18 cellular contexts compared by ENCODE assay signal in genomic region chr21:15022608-15023261, GRCh38. TPM values are rescaled to one million over a fixed set of nuclear protein-coding genes. Genes with fewer than 3 reads are reported as not detected.
DNase-seq lines count a peak whose midpoint lies in the region; ATAC-seq and TF ChIP-seq lines count a peak whose summit lies in the region.
"Had no signal": no experiment of that assay in that cellular context is flagged by ENCODE, and none has a peak within 500 bp of the region (broad histone marks: within the 10 kb centered on the region; RNA-seq: fewer than 3 reads in every experiment).

No MANE protein-coding gene starts in this region.

- H3K36me3 ChIP-seq in naive thymus-derived CD4-positive, alpha-beta T cell (ENCODE audit: control insufficient read depth in 2 of 3, insufficient read depth in 3 of 3, low read length in 3 of 3): no peaks in the 10 kb centered on the region
- H3K36me3 ChIP-seq in thyroid gland: no peaks in the 10 kb centered on the region

- no peaks in the 10 kb centered on the region for H3K4me1 ChIP-seq in naive thymus-derived CD4-positive, alpha-beta T cell (ENCODE audit: control insufficient read depth in 2 of 2, insufficient read depth in 2 of 2, low read length in 2 of 2)
- H3K4me1 ChIP-seq in thyroid gland: no peaks in the 10 kb centered on the region

- no peak overlapping the region for H3K4me3 ChIP-seq in AG09309 (ENCODE audit: control insufficient read depth, low read depth, low read length)
- no peak overlapping the region for H3K4me3 ChIP-seq in epithelial cell of esophagus (ENCODE audit: low read length)
- no peak overlapping the region for H3K4me3 ChIP-seq in naive thymus-derived CD4-positive, alpha-beta T cell (ENCODE audit: low read length)
- H3K4me3 ChIP-seq in thyroid gland (replicated peaks in 1 of 3): no peak overlapping the region

- no peak for TF ChIP-seq POLR2A in thyroid gland (IDR thresholded peaks at IDR 0.05)

- no peak for DNase-seq in AG09309 (ENCODE audit: low read depth)
- peak; percentile 55 for DNase-seq in HCEC 1CT
- DNase-seq in epithelial cell of esophagus (ENCODE audit: low read depth): peak; percentile 21
- no peak for DNase-seq in naive thymus-derived CD4-positive, alpha-beta T cell
- no peak for DNase-seq in activated T-helper 2 cell treated with anti-CD3 and anti-CD28 coated beads, Interferon-gamma antibody, Interleukin-2, Interleukin-4, amounts not matched to agents 10 μg/mL and 5 μg/mL and 100 μg/mL, durations not matched to agents 14 hours and 24 hours and 36 hours (ENCODE audit: low spot score)
- DNase-seq in activated CD4-positive, alpha-beta T cell treated with anti-CD3 and anti-CD28 coated beads, Interleukin-2, amount 50 U/mL, for 1 hour: no peak
- no peak for DNase-seq in thyroid gland
- no peak for DNase-seq in NCI-H526 (lab: John Stamatoyannopoulos, UW)
- DNase-seq: AML-193; Caco-2; CD4-positive, CD25-positive, alpha-beta regulatory T cell; H9; KG1; NCI-H1436; NCI-H2029; NCI-H2171; NCI-H510A had no signal

- no peaks in the 10 kb centered on the region for H3K9me3 ChIP-seq in naive thymus-derived CD4-positive, alpha-beta T cell (ENCODE audit: control insufficient read depth in 2 of 3, low read length in 3 of 3)
- H3K9me3 ChIP-seq in thyroid gland: no peaks in the 10 kb centered on the region
- H3K9me3 ChIP-seq: Caco-2 had no signal

- no peak overlapping the region for H3K4me3 Mint-ChIP-seq in naive thymus-derived CD4-positive, alpha-beta T cell
- no peak overlapping the region for H3K4me3 Mint-ChIP-seq in activated T-helper 2 cell treated with anti-CD3 and anti-CD28 coated beads, Interferon-gamma antibody, Interleukin-2, Interleukin-4, amounts not matched to agents 10 μg/mL and 5 μg/mL and 100 μg/mL, durations not matched to agents 14 hours and 24 hours and 36 hours (ENCODE audit: low read depth)
- H3K4me3 Mint-ChIP-seq: CD4-positive, CD25-positive, alpha-beta regulatory T cell; H9 had no signal

- no peaks in the 10 kb centered on the region for H3K27me3 Mint-ChIP-seq in naive thymus-derived CD4-positive, alpha-beta T cell
- no peaks in the 10 kb centered on the region for H3K27me3 Mint-ChIP-seq in activated T-helper 2 cell treated with anti-CD3 and anti-CD28 coated beads, Interferon-gamma antibody, Interleukin-2, Interleukin-4, amounts not matched to agents 10 μg/mL and 5 μg/mL and 100 μg/mL, durations not matched to agents 14 hours and 24 hours and 36 hours (ENCODE audit: low read depth)

- peaks cover 5 to 41% (median 16%) of the 10 kb centered on the region in 5 donors for H3K36me3 Mint-ChIP-seq in naive thymus-derived CD4-positive, alpha-beta T cell
- no peaks in the 10 kb centered on the region for H3K36me3 Mint-ChIP-seq in activated T-helper 2 cell treated with anti-CD3 and anti-CD28 coated beads, Interferon-gamma antibody, Interleukin-2, Interleukin-4, amounts not matched to agents 10 μg/mL and 5 μg/mL and 100 μg/mL, durations not matched to agents 14 hours and 24 hours and 36 hours (ENCODE audit: low read depth)

- H3K27ac ChIP-seq in naive thymus-derived CD4-positive, alpha-beta T cell (ENCODE audit: low read depth, low read length): no peak overlapping the region
- H3K27ac ChIP-seq in thyroid gland: no peak overlapping the region

- H3K9me3 Mint-ChIP-seq in naive thymus-derived CD4-positive, alpha-beta T cell: peaks cover 0 to 6% (median 0%) of the 10 kb centered on the region in 11 donors
- no peaks in the 10 kb centered on the region for H3K9me3 Mint-ChIP-seq in activated T-helper 2 cell treated with anti-CD3 and anti-CD28 coated beads, Interferon-gamma antibody, Interleukin-2, Interleukin-4, amounts not matched to agents 10 μg/mL and 5 μg/mL and 100 μg/mL, durations not matched to agents 14 hours and 24 hours and 36 hours
- H3K9me3 Mint-ChIP-seq: H9 had no signal

- TF ChIP-seq CTCF in AG09309 (IDR thresholded peaks at IDR 0.05; ENCODE audit: control insufficient read depth, insufficient read depth, low read depth, low read length, missing control alignments) (peak; percentile 22), epithelial cell of esophagus (IDR thresholded peaks at IDR 0.05; ENCODE audit: insufficient read depth, low read depth, low read length, missing control alignments) (no peak), thyroid gland (IDR thresholded peaks at IDR 0.05) (no peak)

- H3K27me3 ChIP-seq in naive thymus-derived CD4-positive, alpha-beta T cell (ENCODE audit: control insufficient read depth in 2 of 2, insufficient read depth in 2 of 2, low read length in 2 of 2): no peaks in the 10 kb centered on the region
- no peaks in the 10 kb centered on the region for H3K27me3 ChIP-seq in thyroid gland

- WGBS in thyroid gland, 2 donors: 91 to 93% methylated on average over 6 of the region's 6 CpGs

- H3K27ac Mint-ChIP-seq in naive thymus-derived CD4-positive, alpha-beta T cell: no peak overlapping the region
- no peak overlapping the region for H3K27ac Mint-ChIP-seq in activated T-helper 2 cell treated with anti-CD3 and anti-CD28 coated beads, Interferon-gamma antibody, Interleukin-2, Interleukin-4, amounts not matched to agents 10 μg/mL and 5 μg/mL and 100 μg/mL, durations not matched to agents 14 hours and 24 hours and 36 hours
- H3K27ac Mint-ChIP-seq: CD4-positive, CD25-positive, alpha-beta regulatory T cell; H9 had no signal

- CTCF ChIA-PET in naive thymus-derived CD4-positive, alpha-beta T cell (lab: Charles Lee): no interaction called here

- ATAC-seq in naive thymus-derived CD4-positive, alpha-beta T cell: peak; percentile 10
- ATAC-seq: Panc1 had no signal

- H3K4me1 Mint-ChIP-seq in naive thymus-derived CD4-positive, alpha-beta T cell: peaks cover 11 to 69% (median 60%) of the 10 kb centered on the region in 7 donors
- H3K4me1 Mint-ChIP-seq in activated T-helper 2 cell treated with anti-CD3 and anti-CD28 coated beads, Interferon-gamma antibody, Interleukin-2, Interleukin-4, amounts not matched to agents 10 μg/mL and 5 μg/mL and 100 μg/mL, durations not matched to agents 14 hours and 24 hours and 36 hours (ENCODE audit: low read depth): peaks cover 7% of the 10 kb centered on the region
- H3K4me1 Mint-ChIP-seq: H9 had no signal

- intact Hi-C loops in naive thymus-derived CD4-positive, alpha-beta T cell (cut with micrococcal nuclease): no loop called here
- intact Hi-C loops in activated T-helper 2 cell treated with anti-CD3 and anti-CD28 coated beads, Interferon-gamma antibody, Interleukin-2, Interleukin-4, amounts not matched to agents 10 μg/mL and 5 μg/mL and 100 μg/mL, durations not matched to agents 14 hours and 24 hours and 36 hours (cut with micrococcal nuclease): no loop called here
- intact Hi-C loops in thyroid gland (cut with DNase I): no loop called here

- POLR2A ChIA-PET in naive thymus-derived CD4-positive, alpha-beta T cell (lab: Charles Lee): no interaction called here

RNA-seq across cellular contexts. Expression of gene NRIP1, which starts 42.1 kb away (rescaled TPM):
- 10 to 100 TPM; 13.8 to 42.6 (median 35.8) TPM for total RNA-seq in naive thymus-derived CD4-positive, alpha-beta T cell
- 10 to 100 TPM; 24.0 to 35.2 TPM for polyA plus RNA-seq in naive thymus-derived CD4-positive, alpha-beta T cell
- total RNA-seq in activated T-helper 2 cell treated with anti-CD3 and anti-CD28 coated beads, Interferon-gamma antibody, Interleukin-2, Interleukin-4, amounts not matched to agents 10 μg/mL and 5 μg/mL and 100 μg/mL, durations not matched to agents 14 hours and 24 hours and 36 hours: 7.9 and 8.3 TPM in 2 replicates
- 10 to 100 TPM; 19.4 to 37.5 (median 28.2) TPM for total RNA-seq in thyroid gland

Comparison
In these comparisons a context has a peak if more than half of its experiments do, and no peak if none do; other contexts are left out.
1. DNase-seq: peak in HCEC 1CT (single experiment) and epithelial cell of esophagus (single experiment); none in AG09309 (single experiment), naive thymus-derived CD4-positive, alpha-beta T cell (0 of 9), activated T-helper 2 cell treated with anti-CD3 and anti-CD28 coated beads, Interferon-gamma antibody, Interleukin-2, Interleukin-4, amounts not matched to agents 10 μg/mL and 5 μg/mL and 100 μg/mL, durations not matched to agents 14 hours and 24 hours and 36 hours (single experiment), activated CD4-positive, alpha-beta T cell treated with anti-CD3 and anti-CD28 coated beads, Interleukin-2, amount 50 U/mL, for 1 hour (single experiment), thyroid gland (0 of 2) and NCI-H526 (0 of 2).